ENCODE assay signal across 8 cellular contexts in the genomic region with DNA sequence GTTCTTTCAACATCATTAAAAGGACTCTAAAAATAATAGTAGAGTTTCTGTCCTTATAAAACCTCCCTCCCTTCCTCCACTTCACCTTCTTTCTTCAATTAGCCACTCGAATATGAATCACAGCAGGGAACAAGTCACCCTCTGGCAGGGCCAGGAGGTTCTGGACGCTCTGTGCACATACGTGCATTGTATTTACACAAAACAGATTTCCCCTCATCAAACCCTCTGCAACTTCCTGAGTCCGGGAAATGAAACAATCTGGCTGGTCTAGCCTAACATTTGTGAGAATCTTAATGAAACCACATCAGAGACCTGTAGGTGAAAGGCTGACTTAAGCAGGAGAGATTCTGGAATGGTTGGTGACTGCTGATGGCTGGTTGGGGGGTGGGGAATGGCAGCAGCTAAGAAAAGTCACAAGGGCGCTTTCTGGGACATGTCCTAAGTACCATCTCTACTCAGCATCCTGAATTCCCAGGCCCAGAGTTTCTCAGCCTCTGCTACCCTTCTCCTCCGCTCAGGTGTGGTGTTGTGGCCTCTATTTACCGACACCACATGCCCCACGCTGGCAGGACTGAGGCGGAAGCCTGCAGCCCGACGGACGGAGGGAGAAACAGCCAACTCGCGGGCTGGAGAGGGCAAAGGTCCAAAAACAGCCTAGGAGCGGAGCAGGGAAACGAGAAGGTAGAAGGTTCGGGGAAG. TPM values are rescaled to one million over a fixed set of nuclear protein-coding genes. Genes with fewer than 3 reads are reported as not detected.
DNase-seq lines count a peak whose midpoint lies in the region; ATAC-seq lines count a peak whose summit lies in the region.

No MANE protein-coding gene starts in this region.

- peak overlapping the region; percentile 86 for H3K4me2 ChIP-seq in BLaER1

- peaks cover 38% of the 10 kb centered on the region for H4K20me1 ChIP-seq in BLaER1

- H3K4me1 ChIP-seq in BLaER1 (peaks cover 33% of the 10 kb centered on the region), HUES64 (ENCODE audit: insufficient read depth, low read length) (no peaks in the 10 kb centered on the region), adipocyte (ENCODE audit: control insufficient read depth, insufficient read depth, low read length) (peaks cover 23% of the 10 kb centered on the region)

- 11% methylated on average over 17 of the region's 17 CpGs for WGBS in HUES64

- H3K36me3 ChIP-seq in BLaER1 (peaks cover 5% of the 10 kb centered on the region; the same call in 1 of the 2 replicates), HUES64 (ENCODE audit: insufficient read depth, low read length) (peaks cover 10% of the 10 kb centered on the region), adipocyte (ENCODE audit: control insufficient read depth, insufficient read depth, low read length, severe bottlenecking) (peaks cover 12% of the 10 kb centered on the region)

- peak overlapping the region; percentile 75 for H3K9ac ChIP-seq in BLaER1
- peak overlapping the region; percentile 69 for H3K9ac ChIP-seq in HUES64 (ENCODE audit: low read depth, low read length)
- H3K9ac ChIP-seq in adipocyte (ENCODE audit: low read length) = peak overlapping the region; percentile 90

- DNase-seq in adipocyte (ENCODE audit: low read depth) (peak; percentile 56), iPS-NIHi11 (ENCODE audit: low spot score) (peak; percentile 3), NCI-H2029 (lab: John Stamatoyannopoulos, UW) (no peak), NCI-H510A treated with DMSO at 0.1 percent for 48 hours (lab: John Stamatoyannopoulos, UW) (no peak)

- H3K27ac ChIP-seq in BLaER1 (peak overlapping the region; percentile 63), HUES64 (ENCODE audit: low read depth, low read length) (no peak overlapping the region), skin epidermis (peak overlapping the region; percentile 13 to 92 (median 81))

- H3K9me3 ChIP-seq in BLaER1 (0 out of 2 replicates have a peak, but pooled peaks cover 4% of the 10 kb centered on the region), HUES64 (ENCODE audit: insufficient read depth, low read depth, low read length) (no peaks in the 10 kb centered on the region), adipocyte (ENCODE audit: control insufficient read depth, low read length) (no peaks in the 10 kb centered on the region)

- ATAC-seq in GM19324 (IDR thresholded peaks at IDR 0.05; ENCODE audit: low FRiP score, unreplicated experiment) = no peak

- H3K4me3 ChIP-seq in BLaER1 (peak overlapping the region; percentile 80), HUES64 (ENCODE audit: low read length) (peak overlapping the region; percentile 94), adipocyte (ENCODE audit: low read length) (peak overlapping the region; percentile 90), skin epidermis (peak overlapping the region; percentile 47 to 85 (median 68))

- H3K27me3 ChIP-seq in BLaER1 = peaks cover 61% of the 10 kb centered on the region
- H3K27me3 ChIP-seq in HUES64 (ENCODE audit: insufficient read depth, low read length) = no peaks in the 10 kb centered on the region
- peaks cover 24% of the 10 kb centered on the region for H3K27me3 ChIP-seq in adipocyte (replicated peaks; ENCODE audit: control insufficient read depth, insufficient read depth, low read length)

RNA-seq across cellular contexts. Expression of a gene that starts 1.0 kb away (rescaled TPM):
- polyA plus RNA-seq in HUES64 (2013, experiment 1 of 2) = 22.8 TPM
- 26.9 TPM for polyA plus RNA-seq in HUES64 (2013, experiment 2 of 2)

Comparison
In these comparisons a context has a peak if more than half of its experiments do, and no peak if none do; other contexts are left out.
1. DNase-seq: peak in adipocyte (single experiment) and iPS-NIHi11 (single experiment); none in NCI-H2029 (single experiment) and NCI-H510A treated with DMSO at 0.1 percent for 48 hours (single experiment).
2. Peak in every context shown above with its lines, with median percentiles within 50 percentile points of each other: H3K4me3 ChIP-seq and H3K9ac ChIP-seq.